Comparison of ENCODE assay signal across 22 cellular contexts in genomic region chr12:94429633-94430032, GRCh38. TPM values are rescaled to one million over a fixed set of nuclear protein-coding genes. Genes with fewer than 3 reads are reported as not detected.
DNase-seq lines count a peak whose midpoint lies in the region; TF ChIP-seq lines count a peak whose summit lies in the region.
"Had no signal": no experiment of that assay in that cellular context is flagged by ENCODE, and none has a peak within 500 bp of the region (broad histone marks: within the 10 kb centered on the region; RNA-seq: fewer than 3 reads in every experiment).

No MANE protein-coding gene starts in this region.

- in situ Hi-C loops in GM13977 (cut with MboI; ENCODE audit: low pct_unique_long_range_greater_than_20kb, low sequenced_read_pairs, unreplicated experiment): no loop called here

- H3K36me3 ChIP-seq in GM06990 (ENCODE audit: control insufficient read depth, insufficient read depth, low read length): no peaks in the 10 kb centered on the region; the same call in 1 of the 2 replicates
- H3K36me3 ChIP-seq in iPS-20b (ENCODE audit: insufficient read depth, low read depth, low read length): no peaks in the 10 kb centered on the region; the same call in 1 of the 2 replicates
- H3K36me3 ChIP-seq in MG63: peaks cover 6% of the 10 kb centered on the region
- H3K36me3 ChIP-seq: pancreas, right lobe of liver, thyroid gland had no signal

- H3K9me3 ChIP-seq in iPS-20b (ENCODE audit: insufficient read depth, low read depth, low read length): peaks cover 9% of the 10 kb centered on the region
- H3K9me3 ChIP-seq in MG63: peaks cover 15% of the 10 kb centered on the region
- H3K9me3 ChIP-seq: pancreas, right lobe of liver, thyroid gland had no signal

- no peak overlapping the region for H3K27ac Mint-ChIP-seq in activated CD4-positive, alpha-beta memory T cell treated with anti-CD3 and anti-CD28 coated beads for 36 hours
- H3K27ac Mint-ChIP-seq: activated naive CD4-positive, alpha-beta T cell treated with anti-CD3 and anti-CD28 coated beads, Interleukin-2, amount 10 ng/mL, durations not matched to agents 7 days and 5 days; memory B cell; natural killer cell; stimulated activated memory B cell treated with anti-CD40 and anti-IgM and Interleukin-4, amounts not matched to agents 10 μg/mL and 1 μg/mL and 100 μg/mL, for 72 hours had no signal

- peak; percentile 16 for DNase-seq in GM06990 (ENCODE audit: extremely low read depth, insufficient read length)
- DNase-seq in GM13977 (ENCODE audit: low spot score): no peak
- peak; percentile 32 for DNase-seq in activated CD4-positive, alpha-beta memory T cell treated with anti-CD3 and anti-CD28 coated beads for 36 hours
- DNase-seq in substantia nigra (lab: John Stamatoyannopoulos, UW): no peak
- DNase-seq in NCI-H82 (lab: John Stamatoyannopoulos, UW): no peak
- no peak for DNase-seq in anterior cingulate cortex (lab: John Stamatoyannopoulos, UW)
- DNase-seq in MG63: no peak
- DNase-seq: activated CD8-positive, alpha-beta memory T cell treated with anti-CD3 and anti-CD28 coated beads, Interleukin-2, amount 50 U/mL, for 4 hours; activated naive CD4-positive, alpha-beta T cell treated with anti-CD3 and anti-CD28 coated beads, Interleukin-2, amount 10 ng/mL, durations not matched to agents 7 days and 5 days; CD4-positive, alpha-beta memory T cell; DMS79 treated with DMSO at 0.1 percent for 48 hours; foreskin keratinocyte; IMR-90; natural killer cell; NCI-H2227 treated with DMSO at 0.1 percent for 48 hours; pancreas; right lobe of liver; thyroid gland had no signal

- H3K27me3 ChIP-seq in GM06990 (replicated peaks; ENCODE audit: control insufficient read depth, insufficient read depth, low read length) (no peaks in the 10 kb centered on the region), iPS-20b (ENCODE audit: insufficient read depth, low read length) (no peaks in the 10 kb centered on the region), MG63 (no peaks in the 10 kb centered on the region)
- H3K27me3 ChIP-seq: foreskin keratinocyte, hepatocyte, pancreas, right lobe of liver, thyroid gland had no signal

- peaks cover 29% of the 10 kb centered on the region for H3K4me1 Mint-ChIP-seq in activated CD4-positive, alpha-beta memory T cell treated with anti-CD3 and anti-CD28 coated beads for 36 hours (ENCODE audit: low read depth)

- H3K27me3 Mint-ChIP-seq in activated CD4-positive, alpha-beta memory T cell treated with anti-CD3 and anti-CD28 coated beads for 36 hours: no peaks in the 10 kb centered on the region
- H3K27me3 Mint-ChIP-seq: activated naive CD4-positive, alpha-beta T cell treated with anti-CD3 and anti-CD28 coated beads, Interleukin-2, amount 10 ng/mL, durations not matched to agents 7 days and 5 days; CD4-positive, alpha-beta memory T cell; memory B cell; stimulated activated memory B cell treated with anti-CD40 and anti-IgM and Interleukin-4, amounts not matched to agents 10 μg/mL and 1 μg/mL and 100 μg/mL, for 72 hours had no signal

- peaks cover 47% of the 10 kb centered on the region for H3K36me3 Mint-ChIP-seq in activated CD4-positive, alpha-beta memory T cell treated with anti-CD3 and anti-CD28 coated beads for 36 hours

- no peak overlapping the region for H3K4me3 Mint-ChIP-seq in activated CD4-positive, alpha-beta memory T cell treated with anti-CD3 and anti-CD28 coated beads for 36 hours
- H3K4me3 Mint-ChIP-seq: activated naive CD4-positive, alpha-beta T cell treated with anti-CD3 and anti-CD28 coated beads, Interleukin-2, amount 10 ng/mL, durations not matched to agents 7 days and 5 days; CD4-positive, alpha-beta memory T cell; memory B cell; natural killer cell; stimulated activated memory B cell treated with anti-CD40 and anti-IgM and Interleukin-4, amounts not matched to agents 10 μg/mL and 1 μg/mL and 100 μg/mL, for 72 hours had no signal

- TF ChIP-seq CTCF in GM06990 (IDR thresholded peaks at IDR 0.05; ENCODE audit: insufficient read depth, low read length, poor library complexity, severe bottlenecking) (no peak), GM13977 (IDR thresholded peaks at IDR 0.05; ENCODE audit: extremely low read depth, insufficient read depth, missing control alignments) (peak; percentile 2)

- H3K4me3 ChIP-seq in GM06990 (replicated peaks; ENCODE audit: low read depth, low read length) (no peak overlapping the region), iPS-20b (ENCODE audit: low read length) (peak overlapping the region; percentile 11; the same call in 1 of the 2 replicates), MG63 (no peak overlapping the region)
- H3K4me3 ChIP-seq: hepatocyte, pancreas, right lobe of liver, thyroid gland had no signal

- intact Hi-C loops in activated CD4-positive, alpha-beta memory T cell treated with anti-CD3 and anti-CD28 coated beads for 36 hours (cut with micrococcal nuclease): loop anchor here (2.0 to 5.0 kb wide), 5 partner anchors 29 to 281 kb away; partner anchors contain the start of genes CEP83 and PLXNC1

- CTCF ChIA-PET in activated CD4-positive, alpha-beta memory T cell treated with anti-CD3 and anti-CD28 coated beads for 36 hours (lab: Charles Lee): no interaction called here

- peak overlapping the region; percentile 52; the same call in 1 of the 2 replicates for H3K9ac ChIP-seq in iPS-20b (ENCODE audit: low read depth, low read length)

- peak overlapping the region; percentile 60 for H3K27ac ChIP-seq in iPS-20b (ENCODE audit: low read length)
- H3K27ac ChIP-seq in substantia nigra (ENCODE audit: low read depth, low read length, poor library complexity, severe bottlenecking): no peak overlapping the region
- H3K27ac ChIP-seq: foreskin keratinocyte, hepatocyte, pancreas, right lobe of liver, thyroid gland had no signal

- peaks cover 57% of the 10 kb centered on the region for H3K4me1 ChIP-seq in iPS-20b (ENCODE audit: insufficient read depth, low read length)
- H3K4me1 ChIP-seq: foreskin keratinocyte had no signal

- POLR2A ChIA-PET in activated CD4-positive, alpha-beta memory T cell treated with anti-CD3 and anti-CD28 coated beads for 36 hours (lab: Charles Lee): no interaction called here

- H3K9me3 Mint-ChIP-seq in activated CD4-positive, alpha-beta memory T cell treated with anti-CD3 and anti-CD28 coated beads for 36 hours: peaks cover 24% of the 10 kb centered on the region

RNA-seq across cellular contexts. Expression of gene CEP83, which starts 30.0 kb away (rescaled TPM):
- 10 to 100 TPM; 23.4 TPM for total RNA-seq in activated CD4-positive, alpha-beta memory T cell treated with anti-CD3 and anti-CD28 coated beads for 36 hours
- 2.1 and 9.3 TPM in 2 replicates for total RNA-seq in MG63 (2014; rRNA removed; shearing (Covaris generic); ENCODE audit: low replicate concordance)

Comparison
In these comparisons a context has a peak if more than half of its experiments do, and no peak if none do; other contexts are left out.
1. DNase-seq: peak in GM06990 (single experiment) and activated CD4-positive, alpha-beta memory T cell treated with anti-CD3 and anti-CD28 coated beads for 36 hours (single experiment); none in GM13977 (single experiment), substantia nigra (0 of 49), NCI-H82 (single experiment), anterior cingulate cortex (0 of 58) and MG63 (single experiment).